Comparison of ENCODE assay signal across 1 cellular context in genomic region chr18:49016648-49017539, GRCh38.
A peak's percentile ranks its signal among the peaks of the same experiment; 100 is the strongest.
TF ChIP-seq lines count a peak whose summit lies in the region.

No MANE protein-coding gene starts in this region.

TF ChIP-seq in HEK293, 187 proteins besides CTCF, POLR2A, EP300 and RAD21 (continued from another document and continues in another):
- peak; percentile 81 for TF ChIP-seq HIC1 (tag by site-specific recombination; IDR thresholded peaks at IDR 0.05)
- no peak for TF ChIP-seq ZNF184 (tag by site-specific recombination; IDR thresholded peaks at IDR 0.05)
- peak; percentile 69 for TF ChIP-seq ZBTB17 (tag by site-specific recombination; IDR thresholded peaks at IDR 0.05)
- peak; percentile 48; the same call in 1 of the 2 replicates for TF ChIP-seq ZNF791 (tag by site-specific recombination; IDR thresholded peaks at IDR 0.05)
- no peak for TF ChIP-seq ZNF223 (tag by site-specific recombination; IDR thresholded peaks at IDR 0.05)
- TF ChIP-seq PRDM1 (tag by site-specific recombination; IDR thresholded peaks at IDR 0.05), result peak; percentile 54; the same call in 1 of the 2 replicates
- no peak for TF ChIP-seq ZNF654 (tag by site-specific recombination; IDR thresholded peaks at IDR 0.05; ENCODE audit: low read depth)
- peak; percentile 88 for TF ChIP-seq ZEB2 (tag by site-specific recombination; IDR thresholded peaks at IDR 0.05)
- 0 out of 2 replicates have a peak, but pooled peaks have one; percentile 51 for TF ChIP-seq ZNF777 (tag by site-specific recombination; IDR thresholded peaks at IDR 0.05; ENCODE audit: borderline replicate concordance)
- TF ChIP-seq ZNF624 (tag by site-specific recombination; IDR thresholded peaks at IDR 0.05), result 0 out of 2 replicates have a peak, but pooled peaks have one; percentile 27
- peak; percentile 74 for TF ChIP-seq ZNF843 (tag by site-specific recombination; IDR thresholded peaks at IDR 0.05)
- TF ChIP-seq KLF1 (tag by site-specific recombination; IDR thresholded peaks at IDR 0.05), result peak; percentile 30; the same call in 1 of the 2 replicates
- no peak for TF ChIP-seq ZNF549 (tag by site-specific recombination; IDR thresholded peaks at IDR 0.05)
- TF ChIP-seq ZNF175 (tag by site-specific recombination; IDR thresholded peaks at IDR 0.05), result no peak
- TF ChIP-seq ZNF221 (tag by site-specific recombination; IDR thresholded peaks at IDR 0.05; ENCODE audit: borderline replicate concordance), result no peak
- TF ChIP-seq ZNF449 (tag by site-specific recombination; IDR thresholded peaks at IDR 0.05), result 0 out of 2 replicates have a peak, but pooled peaks have one; percentile 78
- TF ChIP-seq ZNF776 (tag by site-specific recombination; IDR thresholded peaks at IDR 0.05; ENCODE audit: borderline replicate concordance), result no peak
- no peak for TF ChIP-seq ZFP3 (tag by site-specific recombination; IDR thresholded peaks at IDR 0.05; ENCODE audit: low read depth)
- no peak for TF ChIP-seq ZNF112 (tag by site-specific recombination; IDR thresholded peaks at IDR 0.05)
- no peak for TF ChIP-seq SALL2 (tag by site-specific recombination; IDR thresholded peaks at IDR 0.05; ENCODE audit: borderline replicate concordance)
- TF ChIP-seq ZNF157 (tag by site-specific recombination; IDR thresholded peaks at IDR 0.05), result peak; percentile 37; the same call in 1 of the 2 replicates
- TF ChIP-seq SCRT1 (tag by site-specific recombination; IDR thresholded peaks at IDR 0.05; ENCODE audit: borderline replicate concordance), result no peak
- peak; percentile 55; the same call in 1 of the 2 replicates for TF ChIP-seq ZNF621 (tag by site-specific recombination; IDR thresholded peaks at IDR 0.05)
- peak; percentile 64; the same call in 1 of the 2 replicates for TF ChIP-seq ZNF394 (tag by site-specific recombination; IDR thresholded peaks at IDR 0.05; ENCODE audit: borderline replicate concordance)
- TF ChIP-seq REST (tag by site-specific recombination; IDR thresholded peaks at IDR 0.05), result no peak
- no peak for TF ChIP-seq ZNF548 (tag by site-specific recombination; IDR thresholded peaks at IDR 0.05)
- peak; percentile 87 for TF ChIP-seq ZNF629 (tag by site-specific recombination; IDR thresholded peaks at IDR 0.05)
- no peak for TF ChIP-seq ZNF140 (tag by site-specific recombination; IDR thresholded peaks at IDR 0.05)
- TF ChIP-seq ZBTB20 (tag by site-specific recombination; IDR thresholded peaks at IDR 0.05), result peak; percentile 65; the same call in 1 of the 2 replicates
- TF ChIP-seq ZNF747 (tag by site-specific recombination; IDR thresholded peaks at IDR 0.05), result no peak
- no peak for TF ChIP-seq PBX3 (CRISPR knock-in tag; IDR thresholded peaks at IDR 0.05)
- 0 out of 2 replicates have a peak, but pooled peaks have one; percentile 45 for TF ChIP-seq ZNF473 (tag by site-specific recombination; IDR thresholded peaks at IDR 0.05)
- peak; percentile 93 for TF ChIP-seq ZNF24 (tag by site-specific recombination; IDR thresholded peaks at IDR 0.05)
- TF ChIP-seq SP7 (tag by site-specific recombination; IDR thresholded peaks at IDR 0.05), result peak; percentile 96
- TF ChIP-seq TCF7L2 (IDR thresholded peaks at IDR 0.05; ENCODE audit: borderline replicate concordance, low read depth, low read length), result no peak
- no peak for TF ChIP-seq ZBTB7A (tag by site-specific recombination; IDR thresholded peaks at IDR 0.05; ENCODE audit: low read depth)
- TF ChIP-seq MEIS1 (CRISPR knock-in tag; IDR thresholded peaks at IDR 0.05; ENCODE audit: borderline replicate concordance), result no peak
- TF ChIP-seq ZNF76 (tag by site-specific recombination; IDR thresholded peaks at IDR 0.05; ENCODE audit: borderline replicate concordance, low read depth), result peak; percentile 6; the same call in 1 of the 2 replicates
- TF ChIP-seq ZNF704 (tag by site-specific recombination; IDR thresholded peaks at IDR 0.05), result no peak
- no peak for TF ChIP-seq ZNF660 (tag by site-specific recombination; IDR thresholded peaks at IDR 0.05)
- no peak for TF ChIP-seq ZNF561 (tag by site-specific recombination; IDR thresholded peaks at IDR 0.05; ENCODE audit: borderline replicate concordance)
- TF ChIP-seq ZIC2 (tag by site-specific recombination; IDR thresholded peaks at IDR 0.05), result peak; percentile 97
- TF ChIP-seq ZBTB49 (tag by site-specific recombination; IDR thresholded peaks at IDR 0.05; ENCODE audit: low read depth), result no peak
- TF ChIP-seq ZNF416 (tag by site-specific recombination; IDR thresholded peaks at IDR 0.05), result no peak
- no peak for TF ChIP-seq ZNF138 (tag by site-specific recombination; IDR thresholded peaks at IDR 0.05; ENCODE audit: borderline replicate concordance)
- peak; percentile 60; the same call in 1 of the 2 replicates for TF ChIP-seq EGR2 (tag by site-specific recombination; IDR thresholded peaks at IDR 0.05; ENCODE audit: low read depth)
- TF ChIP-seq PRDM10 (tag by site-specific recombination; IDR thresholded peaks at IDR 0.05), result peak; percentile 65
- TF ChIP-seq ZNF596 (tag by site-specific recombination; IDR thresholded peaks at IDR 0.05), result no peak
